ENCODE assay signal across 20 cellular contexts in the genomic region with DNA sequence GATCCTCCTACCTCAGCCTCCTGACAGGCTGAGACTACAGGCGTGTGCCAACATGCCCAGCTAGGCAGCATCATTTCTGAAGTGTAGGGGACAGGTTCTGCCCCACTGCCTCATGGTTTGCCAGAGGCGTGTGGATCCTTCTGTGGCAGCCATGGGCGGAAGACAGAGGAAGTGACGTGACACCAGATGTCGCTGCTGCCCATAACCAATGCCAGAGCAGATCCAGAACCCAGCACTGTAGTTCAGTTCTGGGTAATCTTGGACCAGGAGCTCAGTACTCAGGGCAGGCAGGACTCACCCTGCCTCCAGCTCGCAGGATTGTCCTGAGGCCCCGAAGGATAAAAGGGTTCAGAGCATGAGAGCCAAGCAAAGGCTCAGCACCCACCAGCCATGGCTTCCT. TPM values are rescaled to one million over a fixed set of nuclear protein-coding genes. Genes with fewer than 3 reads are reported as not detected.
DNase-seq lines count a peak whose midpoint lies in the region; ATAC-seq, FAIRE-seq and TF ChIP-seq lines count a peak whose summit lies in the region.
"Had no signal": no experiment of that assay in that cellular context is flagged by ENCODE, and none has a peak within 500 bp of the region (broad histone marks: within the 10 kb centered on the region; RNA-seq: fewer than 3 reads in every experiment).

No MANE protein-coding gene starts in this region.

- no peak for ATAC-seq in activated T-cell treated with anti-CD3 and anti-CD28 coated beads, Interleukin-2, amount 50 U/mL, for 4 hours
- ATAC-seq in GM12878: peak; percentile 73
- peak; percentile 24 for ATAC-seq in stimulated activated effector memory CD8-positive, alpha-beta T cell treated with anti-CD3 and anti-CD28 coated beads, Interleukin-12 subunit alpha, Interleukin-12 subunit beta, amount 100 ng/mL, for 72 hours
- no peak for ATAC-seq in GM21576 (IDR thresholded peaks at IDR 0.05; ENCODE audit: unreplicated experiment)
- no peak for ATAC-seq in HG02678 (IDR thresholded peaks at IDR 0.05; ENCODE audit: unreplicated experiment)

- no peak for TF ChIP-seq RAD21 in GM12878 (IDR thresholded peaks at IDR 0.05; ENCODE audit: insufficient read depth, low read depth, low read length)

- POLR2A ChIA-PET in GM12878 (lab: Charles Lee): interaction anchor here (0.9 kb wide), 1 partner anchor 127 kb away, joined by 3 read pairs; no protein-coding TSS in a partner anchor

- no peaks in the 10 kb centered on the region for H3K27me3 Mint-ChIP-seq in activated T-cell treated with anti-CD3 and anti-CD28 coated beads, Interleukin-2, amount 50 U/mL, for 4 hours (ENCODE audit: low read depth)
- peaks cover 2% of the 10 kb centered on the region for H3K27me3 Mint-ChIP-seq in activated T-cell treated with anti-CD3 and anti-CD28 coated beads, Interleukin-2, amount 50 U/mL, for 24 hours

- no peaks in the 10 kb centered on the region for H4K20me1 ChIP-seq in GM12878 (ENCODE audit: control insufficient read depth, insufficient read depth)

- TF ChIP-seq POLR2A in GM12878 (IDR thresholded peaks at IDR 0.05; ENCODE audit: low read depth, low read length): no peak

- H3K27me3 ChIP-seq in HUES6 (ENCODE audit: control insufficient read depth, insufficient read depth, low read length) (no peaks in the 10 kb centered on the region), GM12878 (replicated peaks in 1 of 2; ENCODE audit: control insufficient read depth in 2 of 2, insufficient read depth in 2 of 2, low read length in 1 of 2) (no peaks in the 10 kb centered on the region)
- H3K27me3 ChIP-seq: brain microvascular endothelial cell, esophagus squamous epithelium, neural progenitor cell, Peyer's patch had no signal

- no peak for FAIRE-seq in GM12878 (lab: Jason Lieb, UNC)
- FAIRE-seq: H54 had no signal

- TF ChIP-seq CTCF in GM12878 (IDR thresholded peaks at IDR 0.05 in 2 of 3, conservative IDR thresholded peaks at IDR 0.05 in 1 of 3; ENCODE audit: control insufficient read depth in 2 of 3, extremely low read depth in 1 of 3, insufficient read depth in 1 of 3, low read depth in 3 of 3, low read length in 3 of 3): peak in 2 of 3 experiments; percentile 12 to 27; a peak in 2 of 6 replicates

- H3K36me3 ChIP-seq in HUES6 (ENCODE audit: control insufficient read depth, insufficient read depth, low read length) (peaks cover 30% of the 10 kb centered on the region), GM12878 (ENCODE audit: control insufficient read depth in 2 of 2, insufficient read depth in 2 of 2, low read length in 1 of 2) (no peaks in the 10 kb centered on the region)
- H3K36me3 ChIP-seq: brain microvascular endothelial cell, esophagus squamous epithelium, neural progenitor cell, Peyer's patch had no signal

- H3K36me3 Mint-ChIP-seq in activated T-cell treated with anti-CD3 and anti-CD28 coated beads, Interleukin-2, amount 50 U/mL, for 4 hours (ENCODE audit: insufficient read depth): no peaks in the 10 kb centered on the region
- no peaks in the 10 kb centered on the region for H3K36me3 Mint-ChIP-seq in activated T-cell treated with anti-CD3 and anti-CD28 coated beads, Interleukin-2, amount 50 U/mL, for 24 hours (ENCODE audit: low read depth)
- H3K36me3 Mint-ChIP-seq in stimulated activated effector memory CD8-positive, alpha-beta T cell treated with anti-CD3 and anti-CD28 coated beads, Interleukin-12 subunit alpha, Interleukin-12 subunit beta, amount 100 ng/mL, for 72 hours: no peaks in the 10 kb centered on the region
- H3K36me3 Mint-ChIP-seq: activated naive CD4-positive, alpha-beta T cell treated with anti-CD3 and anti-CD28 coated beads, Interleukin-2, amount 50 U/mL, for 72 hours; neural progenitor cell had no signal

- RAD21 ChIA-PET in GM12878 (lab: Charles Lee; ENCODE audit: unreplicated experiment): interaction anchor here (0.6 to 1.0 kb wide), 2 partner anchors 34 to 43 kb away, joined by 3 to 6 read pairs; no protein-coding TSS in a partner anchor

- H3K9ac ChIP-seq in HUES6 (ENCODE audit: low read length): no peak overlapping the region
- H3K9ac ChIP-seq in GM12878 (ENCODE audit: control insufficient read depth, insufficient read depth, low read length): no peak overlapping the region
- H3K9ac ChIP-seq: neural progenitor cell had no signal

- no peak overlapping the region for H2AFZ ChIP-seq in GM12878 (ENCODE audit: control insufficient read depth, low read depth, low read length)
- H2AFZ ChIP-seq: neural progenitor cell had no signal

- SMC1A ChIA-PET in GM12878 (lab: Charles Lee; ENCODE audit: uncharacterized antibody, unreplicated experiment): no interaction called here

- in situ Hi-C loops in GM12878 (cut with MboI): no loop called here

- no peaks in the 10 kb centered on the region for H3K79me2 ChIP-seq in GM12878 (ENCODE audit: control insufficient read depth, insufficient read depth, low read length)

- BruUV-seq in GM12878 (replicated peaks; lab: Mats Ljungman, UMichigan): no TSS peak

- H3K4me1 Mint-ChIP-seq in activated T-cell treated with anti-CD3 and anti-CD28 coated beads, Interleukin-2, amount 50 U/mL, for 4 hours (ENCODE audit: low read depth): peaks cover 4% of the 10 kb centered on the region
- H3K4me1 Mint-ChIP-seq in activated T-cell treated with anti-CD3 and anti-CD28 coated beads, Interleukin-2, amount 50 U/mL, for 24 hours (ENCODE audit: low read depth): no peaks in the 10 kb centered on the region
- H3K4me1 Mint-ChIP-seq in stimulated activated effector memory CD8-positive, alpha-beta T cell treated with anti-CD3 and anti-CD28 coated beads, Interleukin-12 subunit alpha, Interleukin-12 subunit beta, amount 100 ng/mL, for 72 hours: no peaks in the 10 kb centered on the region

- no peak overlapping the region for H3K4me3 Mint-ChIP-seq in activated T-cell treated with anti-CD3 and anti-CD28 coated beads, Interleukin-2, amount 50 U/mL, for 4 hours
- H3K4me3 Mint-ChIP-seq in activated T-cell treated with anti-CD3 and anti-CD28 coated beads, Interleukin-2, amount 50 U/mL, for 24 hours: no peak overlapping the region
- no peak overlapping the region for H3K4me3 Mint-ChIP-seq in stimulated activated effector memory CD8-positive, alpha-beta T cell treated with anti-CD3 and anti-CD28 coated beads, Interleukin-12 subunit alpha, Interleukin-12 subunit beta, amount 100 ng/mL, for 72 hours
- H3K4me3 Mint-ChIP-seq: neural progenitor cell had no signal

- CTCF ChIA-PET in GM12878 (lab: Yijun Ruan, JAX): interaction anchor here (1.1 to 3.7 kb wide), 3 partner anchors 12 to 43 kb away, joined by 3 to 23 read pairs (median 3); no protein-coding TSS in a partner anchor

- H3K27ac Mint-ChIP-seq in activated T-cell treated with anti-CD3 and anti-CD28 coated beads, Interleukin-2, amount 50 U/mL, for 24 hours: no peak overlapping the region
- no peak overlapping the region for H3K27ac Mint-ChIP-seq in stimulated activated effector memory CD8-positive, alpha-beta T cell treated with anti-CD3 and anti-CD28 coated beads, Interleukin-12 subunit alpha, Interleukin-12 subunit beta, amount 100 ng/mL, for 72 hours

- intact Hi-C loops in GM12878 (cut with micrococcal nuclease; ENCODE audit: unreplicated experiment): no loop called here

- peak; percentile 9 for DNase-seq in activated T-cell treated with anti-CD3 and anti-CD28 coated beads, Interleukin-2, amount 50 U/mL, for 4 hours
- DNase-seq in activated T-cell treated with anti-CD3 and anti-CD28 coated beads, Interleukin-2, amount 50 U/mL, for 24 hours: no peak
- DNase-seq in GM12878 (ENCODE audit: low read depth, low spot score) (no peak), hypothalamus (lab: John Stamatoyannopoulos, UW) (no peak)
- no peak for DNase-seq in stimulated activated effector memory CD8-positive, alpha-beta T cell treated with anti-CD3 and anti-CD28 coated beads, Interleukin-12 subunit alpha, Interleukin-12 subunit beta, amount 100 ng/mL, for 72 hours (ENCODE audit: low spot score in 2 of 2)
- DNase-seq: brain microvascular endothelial cell, Caco-2, esophagus squamous epithelium, glutamatergic neuron, mammary epithelial cell, NCI-H1930, NCI-H510A treated with DMSO at 0.1 percent for 48 hours, Peyer's patch, SW 1271 had no signal

- H3K9me3 Mint-ChIP-seq in activated T-cell treated with anti-CD3 and anti-CD28 coated beads, Interleukin-2, amount 50 U/mL, for 4 hours: no peaks in the 10 kb centered on the region
- H3K9me3 Mint-ChIP-seq in activated T-cell treated with anti-CD3 and anti-CD28 coated beads, Interleukin-2, amount 50 U/mL, for 24 hours: no peaks in the 10 kb centered on the region
- H3K9me3 Mint-ChIP-seq in stimulated activated effector memory CD8-positive, alpha-beta T cell treated with anti-CD3 and anti-CD28 coated beads, Interleukin-12 subunit alpha, Interleukin-12 subunit beta, amount 100 ng/mL, for 72 hours: no peaks in the 10 kb centered on the region
- H3K9me3 Mint-ChIP-seq: activated naive CD4-positive, alpha-beta T cell treated with anti-CD3 and anti-CD28 coated beads, Interleukin-2, amount 50 U/mL, for 72 hours; neural progenitor cell had no signal

- WGBS in GM12878 (ENCODE audit: insufficient coverage, insufficient replicate concordance, low lambda C conversion rate, missing lambda C conversion rate): 47% methylated on average over 7 of the region's 7 CpGs

- TF ChIP-seq EP300 in GM12878 (IDR thresholded peaks at IDR 0.05; ENCODE audit: borderline replicate concordance in 1 of 2, control insufficient read depth in 1 of 2, low read depth in 2 of 2, low read length in 2 of 2): no peak

- no peak overlapping the region for H3K4me2 ChIP-seq in GM12878 (ENCODE audit: control insufficient read depth, insufficient read depth)
- H3K4me2 ChIP-seq: neural progenitor cell had no signal

- peaks cover 29% of the 10 kb centered on the region for H3K4me1 ChIP-seq in HUES6 (ENCODE audit: control insufficient read depth, insufficient read depth, low read length)
- H3K4me1 ChIP-seq in GM12878 (ENCODE audit: control insufficient read depth, insufficient read depth, low read length): no peaks in the 10 kb centered on the region
- H3K4me1 ChIP-seq: Caco-2, esophagus squamous epithelium, neural progenitor cell, Peyer's patch had no signal

- no peak overlapping the region for H3K4me3 ChIP-seq in HUES6 (ENCODE audit: low read depth, low read length)
- H3K4me3 ChIP-seq in GM12878: no peak overlapping the region
- H3K4me3 ChIP-seq: esophagus squamous epithelium, neural progenitor cell, Peyer's patch had no signal

- H3K27ac ChIP-seq in HUES6 (ENCODE audit: low read depth, low read length): 0 out of 2 replicates have a peak overlapping the region, but pooled peaks have one; percentile 0
- no peak overlapping the region for H3K27ac ChIP-seq in GM12878 (ENCODE audit: control insufficient read depth, insufficient read depth)
- H3K27ac ChIP-seq: brain microvascular endothelial cell, neural progenitor cell, Peyer's patch had no signal

- H3K9me3 ChIP-seq in HUES6 (ENCODE audit: control insufficient read depth, insufficient read depth, low read depth, low read length): no peaks in the 10 kb centered on the region
- H3K9me3 ChIP-seq in GM12878 (replicated peaks; ENCODE audit: control insufficient read depth, insufficient read depth, low read length): no peaks in the 10 kb centered on the region
- H3K9me3 ChIP-seq: Caco-2, esophagus squamous epithelium, Peyer's patch had no signal

RNA-seq across cellular contexts. Expression of a gene that starts 8.2 kb away (rescaled TPM):
- total RNA-seq in activated T-cell treated with anti-CD3 and anti-CD28 coated beads, Interleukin-2, amount 50 U/mL, for 4 hours: under 1 TPM in 2 of 3 donors, not detected in 1; 0.10 to 0.22 TPM
- not detected in 2 replicates for total RNA-seq in GM12878 (2013; cell fraction: nucleolus; rRNA removed)
- not detected in 2 replicates for total RNA-seq in GM12878 (2014; rRNA removed)
- total RNA-seq in GM12878 (2014; rRNA removed; fragmentation: Illumina TruSeq; extraction: Trizol): not detected in 2 replicates
- 0.31 and 0.66 TPM in 2 replicates for total RNA-seq in GM12878 (2021)
- polyA plus RNA-seq in GM12878 (2011; ENCODE audit: low read depth): 0.34 TPM
- 0.08 TPM in 1 of 2 replicates, not detected in the other for polyA plus RNA-seq in GM12878 (2011; rRNA removed)
- polyA plus RNA-seq in GM12878 (2011; cell fraction: cytosol; rRNA removed): 0.07 and 0.12 TPM in 2 replicates
- polyA plus RNA-seq in GM12878 (2011; cell fraction: nucleus; rRNA removed): 0.09 and 0.10 TPM in 2 replicates
- 0.66 and 0.90 TPM in 2 replicates for polyA plus RNA-seq in GM12878 (2012)
- polyA plus RNA-seq in GM12878 (2014; fragmentation: Illumina TruSeq; extraction: Trizol): 0.25 and 0.43 TPM in 2 replicates
- under 1 TPM in 1 of 2 experiments, not detected in 1; 0.09 TPM for polyA plus RNA-seq in GM12878 (2014; fragmentation: Nextera tagmentation; extraction: Ambion mirVana)
- polyA plus RNA-seq in GM12878 (2014; rRNA removed): 0.06 and 0.25 TPM in 2 replicates
- under 1 TPM; 0.19 to 0.20 TPM for polyA plus RNA-seq in GM12878 (2016; fragmentation: Nextera tagmentation; extraction: Ambion mirVana)
- not detected in 2 replicates for polyA minus RNA-seq in GM12878 (2011; rRNA and poly(A)+ RNA removed)
- polyA minus RNA-seq in GM12878 (2011; cell fraction: cytosol; rRNA and poly(A)+ RNA removed): not detected in 2 replicates
- not detected in 2 replicates for polyA minus RNA-seq in GM12878 (2011; cell fraction: nucleus; rRNA and poly(A)+ RNA removed)
- total RNA-seq: activated naive CD4-positive, alpha-beta T cell treated with anti-CD3 and anti-CD28 coated beads, Interleukin-2, amount 50 U/mL, for 72 hours; mammary epithelial cell had no signal

RNA-seq across cellular contexts. Expression of a gene that starts 58.2 kb away (rescaled TPM):
- total RNA-seq in activated T-cell treated with anti-CD3 and anti-CD28 coated beads, Interleukin-2, amount 50 U/mL, for 4 hours: 1 to 10 TPM; 1.5 to 2.2 (median 1.6) TPM
- 90.7 and 116 TPM in 2 replicates for total RNA-seq in GM12878 (2013; cell fraction: nucleolus; rRNA removed)
- 42.8 and 43.9 TPM in 2 replicates for total RNA-seq in GM12878 (2014; rRNA removed)
- 21.0 and 22.6 TPM in 2 replicates for total RNA-seq in GM12878 (2014; rRNA removed; fragmentation: Illumina TruSeq; extraction: Trizol)
- 36.9 and 39.5 TPM in 2 replicates for total RNA-seq in GM12878 (2021)
- 7.2 TPM for polyA plus RNA-seq in GM12878 (2011; ENCODE audit: low read depth)
- 52.9 and 68.9 TPM in 2 replicates for polyA plus RNA-seq in GM12878 (2011; rRNA removed)
- polyA plus RNA-seq in GM12878 (2011; cell fraction: cytosol; rRNA removed): 71.9 and 108 TPM in 2 replicates
- 271 and 281 TPM in 2 replicates for polyA plus RNA-seq in GM12878 (2011; cell fraction: nucleus; rRNA removed)
- 27.1 and 32.1 TPM in 2 replicates for polyA plus RNA-seq in GM12878 (2012)
- 18.3 and 36.5 TPM in 2 replicates for polyA plus RNA-seq in GM12878 (2014; fragmentation: Illumina TruSeq; extraction: Trizol)
- 1 to 10 TPM; 3.7 to 7.2 TPM for polyA plus RNA-seq in GM12878 (2014; fragmentation: Nextera tagmentation; extraction: Ambion mirVana)
- 64.0 and 69.2 TPM in 2 replicates for polyA plus RNA-seq in GM12878 (2014; rRNA removed)
- polyA plus RNA-seq in GM12878 (2016; fragmentation: Nextera tagmentation; extraction: Ambion mirVana): 10 to 100 TPM; 28.7 to 33.4 TPM
- 21.3 and 51.3 TPM in 2 replicates for polyA minus RNA-seq in GM12878 (2011; rRNA and poly(A)+ RNA removed)
- polyA minus RNA-seq in GM12878 (2011; cell fraction: cytosol; rRNA and poly(A)+ RNA removed): 23.0 and 29.8 TPM in 2 replicates
- polyA minus RNA-seq in GM12878 (2011; cell fraction: nucleus; rRNA and poly(A)+ RNA removed): 41.1 and 67.6 TPM in 2 replicates

Comparison
In these comparisons a context has a peak if more than half of its experiments do, and no peak if none do; other contexts are left out.
1. ATAC-seq: peak in GM12878 (single experiment) and stimulated activated effector memory CD8-positive, alpha-beta T cell treated with anti-CD3 and anti-CD28 coated beads, Interleukin-12 subunit alpha, Interleukin-12 subunit beta, amount 100 ng/mL, for 72 hours (single experiment); none in activated T-cell treated with anti-CD3 and anti-CD28 coated beads, Interleukin-2, amount 50 U/mL, for 4 hours (0 of 2), GM21576 (single experiment) and HG02678 (single experiment).
2. RNA of a gene that starts 58.2 kb away (total RNA-seq): 21.0 to 116 TPM in GM12878; 1.5 to 2.2 TPM in activated T-cell treated with anti-CD3 and anti-CD28 coated beads, Interleukin-2, amount 50 U/mL, for 4 hours; every median in the first group is over 4 times any median in the second.